8 cellular contexts compared by ENCODE assay signal in genomic region chr19:18291590-18292459, GRCh38. TPM values are rescaled to one million over a fixed set of nuclear protein-coding genes. Genes with fewer than 3 reads are reported as not detected.
DNase-seq lines count a peak whose midpoint lies in the region; ATAC-seq and TF ChIP-seq lines count a peak whose summit lies in the region.

No MANE protein-coding gene starts in this region.

- peak; percentile 58 for DNase-seq in A172 (ENCODE audit: low spot score)
- peak; percentile 94 for DNase-seq in GM13976 (ENCODE audit: low spot score)
- peak; percentile 85 for DNase-seq in SKM-1 treated with dmso at 0.1 percent for 144 hours (lab: John Stamatoyannopoulos, UW; ENCODE audit: unreplicated experiment)
- DNase-seq in activated naive CD8-positive, alpha-beta T cell treated with anti-CD3 and anti-CD28 coated beads, Interleukin-2, amount 50 U/mL, for 24 hours = peak; percentile 96
- peak; percentile 93 to 94 (median 93) for DNase-seq in heart left ventricle
- DNase-seq in upper lobe of right lung = peak; percentile 97

- H2AFZ ChIP-seq in parathyroid adenoma = peak overlapping the region; percentile 98

- H3K36me3 ChIP-seq in heart left ventricle = no peaks in the 10 kb centered on the region
- no peaks in the 10 kb centered on the region for H3K36me3 ChIP-seq in parathyroid adenoma (ENCODE audit: control insufficient read depth, insufficient read depth, low read length)
- H3K36me3 ChIP-seq in upper lobe of right lung = no peaks in the 10 kb centered on the region

- peaks cover 14% of the 10 kb centered on the region for H3K36me3 Mint-ChIP-seq in activated naive CD8-positive, alpha-beta T cell treated with anti-CD3 and anti-CD28 coated beads, Interleukin-2, amount 50 U/mL, for 24 hours (ENCODE audit: low read depth)

- H3K79me2 ChIP-seq in parathyroid adenoma = no peaks in the 10 kb centered on the region

- ATAC-seq in HG03460 (IDR thresholded peaks at IDR 0.05; ENCODE audit: unreplicated experiment) (peak; percentile 50), heart left ventricle (peak; percentile 71 to 85 (median 82)), upper lobe of right lung (peak; percentile 87)
- peak; percentile 29 for ATAC-seq in activated naive CD8-positive, alpha-beta T cell treated with anti-CD3 and anti-CD28 coated beads, Interleukin-2, amount 50 U/mL, for 24 hours

- intact Hi-C loops in heart left ventricle (cut with DNase I) = loop anchor here in 3 of 10 donors (1.0 kb wide), 4 partner anchors 10 to 31 kb away; partner anchors contain the start of genes JUND (in 1 of the 3) and LSM4 (in 1 of the 3)
- intact Hi-C loops in upper lobe of right lung (cut with DNase I) = no loop called here

- 0 to 1% (median 1%) methylated on average over 28 to 75 of the region's 75 CpGs for WGBS in heart left ventricle, 4 donors

- peak overlapping the region; percentile 10 for H3K9ac ChIP-seq in parathyroid adenoma

- in situ Hi-C loops in GM13976 (cut with MboI; ENCODE audit: low sequenced_read_pairs, unreplicated experiment) = no loop called here

- no peaks in the 10 kb centered on the region for H3K27me3 Mint-ChIP-seq in activated naive CD8-positive, alpha-beta T cell treated with anti-CD3 and anti-CD28 coated beads, Interleukin-2, amount 50 U/mL, for 24 hours

- H3K4me3 ChIP-seq in heart left ventricle (peak overlapping the region; percentile 64 to 98 (median 77)), parathyroid adenoma (ENCODE audit: low read depth, low read length) (peak overlapping the region; percentile 60), upper lobe of right lung (peak overlapping the region; percentile 77)

- H3K27me3 ChIP-seq in heart left ventricle = no peaks in the 10 kb centered on the region
- H3K27me3 ChIP-seq in parathyroid adenoma (ENCODE audit: control insufficient read depth, insufficient read depth, low read length) = no peaks in the 10 kb centered on the region
- H3K27me3 ChIP-seq in upper lobe of right lung = no peaks in the 10 kb centered on the region

- TF ChIP-seq CTCF in GM13976 (IDR thresholded peaks at IDR 0.05; ENCODE audit: borderline replicate concordance, control extremely low read depth, extremely low read depth, insufficient read depth, missing control alignments) = no peak
- peak in 2 of 12 donors; percentile 2 for TF ChIP-seq CTCF in heart left ventricle (IDR thresholded peaks at IDR 0.05)
- no peak for TF ChIP-seq CTCF in parathyroid adenoma (IDR thresholded peaks at IDR 0.05)
- TF ChIP-seq CTCF in upper lobe of right lung (IDR thresholded peaks at IDR 0.05) = no peak

- peak overlapping the region; percentile 95 for H3K4me2 ChIP-seq in parathyroid adenoma (ENCODE audit: low read length)

- H3K9me3 Mint-ChIP-seq in activated naive CD8-positive, alpha-beta T cell treated with anti-CD3 and anti-CD28 coated beads, Interleukin-2, amount 50 U/mL, for 24 hours = no peaks in the 10 kb centered on the region

- H3K4me1 Mint-ChIP-seq in activated naive CD8-positive, alpha-beta T cell treated with anti-CD3 and anti-CD28 coated beads, Interleukin-2, amount 50 U/mL, for 24 hours = peaks cover 72% of the 10 kb centered on the region

- H3K27ac ChIP-seq in heart left ventricle = peak overlapping the region; percentile 96 to 100 (median 99)
- peak overlapping the region; percentile 88 for H3K27ac ChIP-seq in parathyroid adenoma
- peak overlapping the region; percentile 99 for H3K27ac ChIP-seq in upper lobe of right lung

- TF ChIP-seq POLR2A in heart left ventricle (IDR thresholded peaks at IDR 0.05) = peak in 1 of 2 donors; percentile 54

- H3K4me1 ChIP-seq in heart left ventricle (peaks cover 0 to 43% (median 22%) of the 10 kb centered on the region in 12 donors), parathyroid adenoma (peaks cover 30% of the 10 kb centered on the region), upper lobe of right lung (peaks cover 14% of the 10 kb centered on the region)

- H3K9me3 ChIP-seq in heart left ventricle (no peaks in the 10 kb centered on the region), parathyroid adenoma (ENCODE audit: control insufficient read depth, low read length) (no peaks in the 10 kb centered on the region), upper lobe of right lung (no peaks in the 10 kb centered on the region)

- H3K4me3 Mint-ChIP-seq in activated naive CD8-positive, alpha-beta T cell treated with anti-CD3 and anti-CD28 coated beads, Interleukin-2, amount 50 U/mL, for 24 hours = peak overlapping the region; percentile 97

- H3K27ac Mint-ChIP-seq in activated naive CD8-positive, alpha-beta T cell treated with anti-CD3 and anti-CD28 coated beads, Interleukin-2, amount 50 U/mL, for 24 hours = peak overlapping the region; percentile 92

RNA-seq across cellular contexts. Expression of gene JUND, which starts 10.4 kb away (rescaled TPM):
- total RNA-seq in A172 (2014; rRNA removed; shearing (Covaris generic)) = 91.3 and 129 TPM in 2 replicates
- 100 to 1,000 TPM in 7 of 9 donors, 10 to 100 TPM in 2; 80.2 to 352 (median 137) TPM for total RNA-seq in heart left ventricle
- polyA plus RNA-seq in heart left ventricle = 100 to 1,000 TPM; 114 to 236 TPM
- total RNA-seq in upper lobe of right lung = 204 TPM

RNA-seq across cellular contexts. Expression of gene IQCN, which starts 17.6 kb away (rescaled TPM):
- total RNA-seq in A172 (2014; rRNA removed; shearing (Covaris generic)) = 0.69 and 1.2 TPM in 2 replicates
- 1 to 10 TPM in 4 of 9 donors, under 1 TPM in 5; 0.24 to 2.4 (median 0.75) TPM for total RNA-seq in heart left ventricle
- 1 to 10 TPM in 1 of 2 donors, under 1 TPM in 1; 0.28 to 2.8 TPM for polyA plus RNA-seq in heart left ventricle
- total RNA-seq in upper lobe of right lung = 4.9 TPM

RNA-seq across cellular contexts. Expression of gene LSM4, which starts 31.1 kb away (rescaled TPM):
- 403 and 478 TPM in 2 replicates for total RNA-seq in A172 (2014; rRNA removed; shearing (Covaris generic))
- total RNA-seq in heart left ventricle = 100 to 1,000 TPM in 5 of 9 donors, 10 to 100 TPM in 4; 65.8 to 167 (median 101) TPM
- polyA plus RNA-seq in heart left ventricle = 100 to 1,000 TPM; 127 to 171 TPM
- total RNA-seq in upper lobe of right lung = 76.9 TPM

RNA-seq across cellular contexts. Expression of gene PGPEP1, which starts 48.6 kb away (rescaled TPM):
- 14.6 and 19.1 TPM in 2 replicates for total RNA-seq in A172 (2014; rRNA removed; shearing (Covaris generic))
- total RNA-seq in heart left ventricle (10 to 100 TPM; 22.5 to 58.6 (median 44.6) TPM), upper lobe of right lung (40.8 TPM)
- 10 to 100 TPM; 26.7 to 31.8 TPM for polyA plus RNA-seq in heart left ventricle

Comparison
In these comparisons a context has a peak if more than half of its experiments do, and no peak if none do; other contexts are left out.
1. Peak in every context shown above with its lines: DNase-seq, ATAC-seq, H3K4me3 ChIP-seq and H3K27ac ChIP-seq.
2. ATAC-seq: peak in every context shown above with its lines; median percentile 87 in upper lobe of right lung; 82 in heart left ventricle; 50 in HG03460; 29 in activated naive CD8-positive, alpha-beta T cell treated with anti-CD3 and anti-CD28 coated beads, Interleukin-2, amount 50 U/mL, for 24 hours.